8 cellular contexts compared by ENCODE assay signal in the genomic region with DNA sequence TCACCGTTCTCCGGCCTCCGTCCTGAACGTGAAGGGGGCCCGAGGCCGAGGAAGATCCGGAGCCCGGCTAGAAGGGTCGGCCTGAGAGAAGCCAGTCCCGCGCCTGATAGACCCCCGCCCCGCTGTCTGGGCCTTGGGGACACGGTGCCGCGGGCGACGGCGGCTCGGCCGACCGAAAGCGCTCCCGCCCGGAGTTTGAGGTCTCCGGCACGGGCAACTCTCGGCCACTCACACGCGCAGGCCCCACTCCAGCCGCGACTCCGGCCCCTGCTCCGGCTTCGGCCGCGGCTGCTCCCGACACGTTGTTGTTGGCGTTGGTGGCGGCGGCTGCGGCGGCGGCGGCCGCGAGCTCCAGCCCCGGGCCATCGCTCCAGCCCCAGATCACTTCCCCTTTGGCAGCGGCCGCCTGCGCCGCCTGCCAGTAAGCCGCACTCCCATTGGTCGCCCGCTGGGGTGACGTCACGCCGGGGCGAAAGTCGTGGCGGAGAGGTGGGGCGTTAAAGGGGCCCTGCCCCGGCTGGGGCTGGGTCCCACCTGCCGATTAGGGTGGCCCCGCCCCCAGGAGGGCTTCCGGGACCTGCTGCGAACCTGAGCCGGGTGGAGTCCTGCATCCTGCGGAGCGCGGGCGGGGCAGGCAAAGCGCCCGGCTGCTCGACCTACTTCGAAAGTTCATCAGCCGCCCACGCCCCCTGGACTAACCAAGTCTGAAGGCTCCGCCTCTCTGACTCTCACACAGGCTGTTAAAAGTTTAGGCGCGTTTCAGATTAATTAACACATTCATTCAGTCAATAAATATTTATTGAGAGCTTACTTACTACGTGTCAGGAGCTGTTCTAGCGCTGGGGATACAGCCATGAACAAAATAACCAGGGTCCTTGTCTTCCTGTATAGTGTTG. TPM values are rescaled to one million over a fixed set of nuclear protein-coding genes. Genes with fewer than 3 reads are reported as not detected.
DNase-seq lines count a peak whose midpoint lies in the region; ATAC-seq and TF ChIP-seq lines count a peak whose summit lies in the region.

A gene with protein sequence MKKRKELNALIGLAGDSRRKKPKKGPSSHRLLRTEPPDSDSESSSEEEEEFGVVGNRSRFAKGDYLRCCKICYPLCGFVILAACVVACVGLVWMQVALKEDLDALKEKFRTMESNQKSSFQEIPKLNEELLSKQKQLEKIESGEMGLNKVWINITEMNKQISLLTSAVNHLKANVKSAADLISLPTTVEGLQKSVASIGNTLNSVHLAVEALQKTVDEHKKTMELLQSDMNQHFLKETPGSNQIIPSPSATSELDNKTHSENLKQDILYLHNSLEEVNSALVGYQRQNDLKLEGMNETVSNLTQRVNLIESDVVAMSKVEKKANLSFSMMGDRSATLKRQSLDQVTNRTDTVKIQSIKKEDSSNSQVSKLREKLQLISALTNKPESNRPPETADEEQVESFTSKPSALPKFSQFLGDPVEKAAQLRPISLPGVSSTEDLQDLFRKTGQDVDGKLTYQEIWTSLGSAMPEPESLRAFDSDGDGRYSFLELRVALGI (minus strand): TSS at position 388 of the 896 bp plus-strand sequence. CDS start 1,027 bp downstream, outside the sequence.

- H4K20me1 ChIP-seq in SU-DHL-6 (ENCODE audit: low read depth, low read length): peaks cover 6% of the 10 kb centered on the region; the same call in 1 of the 2 replicates

- peak within 1 kb of the TSS; percentile 87 for H3K4me3 ChIP-seq in SU-DHL-6 (ENCODE audit: insufficient read depth, low read length, poor library complexity, severe bottlenecking)
- H3K4me3 ChIP-seq in ovary: peak within 1 kb of the TSS; percentile 96
- H3K4me3 ChIP-seq in thyroid gland (replicated peaks in 1 of 3): peak within 1 kb of the TSS; percentile 88 to 95 (median 93)

- H3K4me1 ChIP-seq in ovary (ENCODE audit: insufficient read depth): peaks cover 6% of the 10 kb centered on the region
- peaks cover 14 to 20% of the 10 kb centered on the region in 2 donors for H3K4me1 ChIP-seq in thyroid gland

- peak within 1 kb of the TSS; percentile 90 for H2AFZ ChIP-seq in SU-DHL-6 (ENCODE audit: low read depth, low read length, severe bottlenecking)

- H3K27ac ChIP-seq in SU-DHL-6 (ENCODE audit: low read depth, low read length) (peak within 1 kb of the TSS; percentile 38; the same call in 1 of the 2 replicates), ovary (peak within 1 kb of the TSS; percentile 61 to 74), thyroid gland (peak within 1 kb of the TSS in 2 of 3 donors; percentile 76 to 79)

- no peaks in the 10 kb centered on the region for H3K9me3 ChIP-seq in SU-DHL-6 (ENCODE audit: insufficient read depth, low read length)
- no peaks in the 10 kb centered on the region for H3K9me3 ChIP-seq in ovary
- H3K9me3 ChIP-seq in thyroid gland: no peaks in the 10 kb centered on the region

- TF ChIP-seq POLR2A in GM10847 (IDR thresholded peaks at IDR 0.05; ENCODE audit: extremely low read depth, insufficient read length) (peak; percentile 61), ovary (IDR thresholded peaks at IDR 0.05) (peak; percentile 58), thyroid gland (IDR thresholded peaks at IDR 0.05) (peak in 1 of 2 donors; percentile 78)

- 0% methylated on average over 77 to 85 of the region's 85 CpGs for WGBS in ovary, 3 donors
- WGBS in thyroid gland, 2 donors: 0 to 1% methylated on average over 19 to 20 of the region's 85 CpGs

- DNase-seq in NCI-H128 (lab: John Stamatoyannopoulos, UW; ENCODE audit: unreplicated experiment) (peak; percentile 97), head of caudate nucleus (peak; percentile 86 to 99 (median 97)), ovary (peak; percentile 93 to 98 (median 96)), thyroid gland (peak; percentile 99)
- DNase-seq in activated naive CD8-positive, alpha-beta T cell treated with anti-CD3 and anti-CD28 coated beads, Interleukin-2, amount 50 U/mL, for 16 hours (ENCODE audit: low read depth, low spot score): peak; percentile 96

- no peaks in the 10 kb centered on the region for H3F3A ChIP-seq in SU-DHL-6 (ENCODE audit: insufficient read depth)

- peak within 1 kb of the TSS; percentile 97 for H3K4me2 ChIP-seq in SU-DHL-6 (ENCODE audit: low read depth, low read length, poor library complexity, severe bottlenecking)

- ATAC-seq in HG02678 (IDR thresholded peaks at IDR 0.05; ENCODE audit: unreplicated experiment): peak; percentile 98

- no peaks in the 10 kb centered on the region for H3K9me2 ChIP-seq in SU-DHL-6 (replicated peaks; ENCODE audit: insufficient read depth, low read length)

- H3K27me3 ChIP-seq in SU-DHL-6 (ENCODE audit: low read length): no peaks in the 10 kb centered on the region
- no peaks in the 10 kb centered on the region for H3K27me3 ChIP-seq in ovary
- H3K27me3 ChIP-seq in thyroid gland: no peaks in the 10 kb centered on the region

- TF ChIP-seq CTCF in SU-DHL-6 (IDR thresholded peaks at IDR 0.05; ENCODE audit: insufficient read depth, low read length, poor library complexity, severe bottlenecking) (no peak), ovary (IDR thresholded peaks at IDR 0.05) (no peak), thyroid gland (IDR thresholded peaks at IDR 0.05) (peak in 1 of 6 experiments; percentile 23)

- intact Hi-C loops in head of caudate nucleus (cut with DNase I) (loop anchor here (10.0 kb wide), 1 partner anchor 314 kb away; no protein-coding TSS in a partner anchor), ovary (cut with DNase I) (no loop called here), thyroid gland (cut with DNase I) (no loop called here)

- peaks cover 27% of the 10 kb centered on the region for H3K79me2 ChIP-seq in SU-DHL-6 (ENCODE audit: insufficient read depth, low read length)

- H3K36me3 ChIP-seq in SU-DHL-6 (ENCODE audit: low read length): peaks cover 2% of the 10 kb centered on the region; the same call in 1 of the 2 replicates
- H3K36me3 ChIP-seq in ovary: no peaks in the 10 kb centered on the region
- peaks cover 8 to 17% of the 10 kb centered on the region in 2 donors for H3K36me3 ChIP-seq in thyroid gland

- TF ChIP-seq EP300 in ovary (IDR thresholded peaks at IDR 0.05): no peak

- peak within 1 kb of the TSS; percentile 90 for H3K9ac ChIP-seq in SU-DHL-6 (ENCODE audit: low read length)

RNA-seq across cellular contexts. Expression of the gene that starts here (rescaled TPM):
- total RNA-seq in ovary (10 to 100 TPM; 48.6 to 87.8 (median 77.4) TPM), thyroid gland (100 to 1,000 TPM; 129 to 162 (median 138) TPM)
- 10 to 100 TPM; 31.7 to 99.2 TPM for polyA plus RNA-seq in ovary

Comparison
In these comparisons a context has a peak if more than half of its experiments do, and no peak if none do; other contexts are left out.
1. Peak in every context shown above with its lines: DNase-seq, ATAC-seq, H3K4me3 ChIP-seq and H3K27ac ChIP-seq.